Comparison of ENCODE assay signal across 1 cellular context in the genomic region with DNA sequence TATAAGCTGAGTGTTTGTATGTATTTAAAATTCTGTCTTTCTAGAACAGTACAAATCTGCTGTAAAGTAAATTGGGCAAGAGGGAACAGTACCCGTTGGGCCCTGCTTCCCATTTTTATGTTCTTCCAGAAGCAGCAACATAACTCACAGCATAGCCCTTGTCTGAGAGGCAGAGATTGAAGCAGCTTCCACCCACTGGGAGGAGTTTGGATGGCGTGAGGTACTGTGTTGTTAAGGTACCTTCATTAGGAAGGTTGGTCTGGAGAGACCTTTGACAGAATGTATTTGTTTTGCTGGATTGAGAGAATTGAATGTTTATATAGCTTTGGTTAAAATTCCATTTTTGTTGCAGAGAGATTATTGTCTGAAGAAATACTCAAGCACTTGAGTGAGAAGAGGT.
TF ChIP-seq lines count a peak whose summit lies in the region.

No MANE protein-coding gene starts in this region.

TF ChIP-seq in WTC11, 78 proteins besides CTCF, POLR2A, EP300 and RAD21 (continued from another document):
- TF ChIP-seq, protein P1, sequence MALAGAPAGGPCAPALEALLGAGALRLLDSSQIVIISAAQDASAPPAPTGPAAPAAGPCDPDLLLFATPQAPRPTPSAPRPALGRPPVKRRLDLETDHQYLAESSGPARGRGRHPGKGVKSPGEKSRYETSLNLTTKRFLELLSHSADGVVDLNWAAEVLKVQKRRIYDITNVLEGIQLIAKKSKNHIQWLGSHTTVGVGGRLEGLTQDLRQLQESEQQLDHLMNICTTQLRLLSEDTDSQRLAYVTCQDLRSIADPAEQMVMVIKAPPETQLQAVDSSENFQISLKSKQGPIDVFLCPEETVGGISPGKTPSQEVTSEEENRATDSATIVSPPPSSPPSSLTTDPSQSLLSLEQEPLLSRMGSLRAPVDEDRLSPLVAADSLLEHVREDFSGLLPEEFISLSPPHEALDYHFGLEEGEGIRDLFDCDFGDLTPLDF (CRISPR knock-in tag; IDR thresholded peaks at IDR 0.05) = no peak
- no peak for TF ChIP-seq ZNF232 (CRISPR knock-in tag; IDR thresholded peaks at IDR 0.05)
- no peak for TF ChIP-seq CREM (CRISPR knock-in tag; IDR thresholded peaks at IDR 0.05)
- TF ChIP-seq, protein P2, sequence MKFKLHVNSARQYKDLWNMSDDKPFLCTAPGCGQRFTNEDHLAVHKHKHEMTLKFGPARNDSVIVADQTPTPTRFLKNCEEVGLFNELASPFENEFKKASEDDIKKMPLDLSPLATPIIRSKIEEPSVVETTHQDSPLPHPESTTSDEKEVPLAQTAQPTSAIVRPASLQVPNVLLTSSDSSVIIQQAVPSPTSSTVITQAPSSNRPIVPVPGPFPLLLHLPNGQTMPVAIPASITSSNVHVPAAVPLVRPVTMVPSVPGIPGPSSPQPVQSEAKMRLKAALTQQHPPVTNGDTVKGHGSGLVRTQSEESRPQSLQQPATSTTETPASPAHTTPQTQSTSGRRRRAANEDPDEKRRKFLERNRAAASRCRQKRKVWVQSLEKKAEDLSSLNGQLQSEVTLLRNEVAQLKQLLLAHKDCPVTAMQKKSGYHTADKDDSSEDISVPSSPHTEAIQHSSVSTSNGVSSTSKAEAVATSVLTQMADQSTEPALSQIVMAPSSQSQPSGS (CRISPR knock-in tag; IDR thresholded peaks at IDR 0.05; ENCODE audit: borderline replicate concordance, low read depth) = no peak
